Comparison of ENCODE assay signal across 13 cellular contexts in genomic region chr20:43984587-43984986, GRCh38.
"Had no signal": no experiment of that assay in that cellular context is flagged by ENCODE, and none has a peak within 500 bp of the region (broad histone marks: within the 10 kb centered on the region; RNA-seq: fewer than 3 reads in every experiment).

No MANE protein-coding gene starts in this region.

- H3K27ac ChIP-seq: breast epithelium, uterus had no signal

- H3K27ac Mint-ChIP-seq: activated CD4-positive, alpha-beta memory T cell treated with anti-CD3 and anti-CD28 coated beads for 36 hours had no signal

- H3K9me3 ChIP-seq: breast epithelium, uterus had no signal

- H3K27me3 ChIP-seq: breast epithelium, uterus had no signal

- H3K4me2 ChIP-seq: smooth muscle cell had no signal

- ATAC-seq: left cardiac atrium, right cardiac atrium had no signal

- DNase-seq: activated CD4-positive, alpha-beta memory T cell treated with anti-CD3 and anti-CD28 coated beads for 36 hours; activated T-cell treated with anti-CD3 and anti-CD28 coated beads, Interleukin-2, amount 50 U/mL, for 4 hours; aorta; effector CD8-positive, alpha-beta T cell; erythroblast; hippocampal formation; left cardiac atrium; posterior cingulate gyrus; right cardiac atrium; stimulated activated naive CD4-positive, alpha-beta T cell treated with Interleukin-2 at 50 U/mL for 16 hours; uterus had no signal

- H3K4me3 ChIP-seq: breast epithelium, smooth muscle cell, uterus had no signal

- H3K4me3 Mint-ChIP-seq: activated CD4-positive, alpha-beta memory T cell treated with anti-CD3 and anti-CD28 coated beads for 36 hours; activated T-cell treated with anti-CD3 and anti-CD28 coated beads, Interleukin-2, amount 50 U/mL, for 4 hours had no signal

- H3K36me3 Mint-ChIP-seq: activated CD4-positive, alpha-beta memory T cell treated with anti-CD3 and anti-CD28 coated beads for 36 hours had no signal

- H3K36me3 ChIP-seq: breast epithelium, uterus had no signal

- H3K9me3 Mint-ChIP-seq: activated CD4-positive, alpha-beta memory T cell treated with anti-CD3 and anti-CD28 coated beads for 36 hours; activated T-cell treated with anti-CD3 and anti-CD28 coated beads, Interleukin-2, amount 50 U/mL, for 4 hours had no signal

- H3K4me1 ChIP-seq: breast epithelium, uterus had no signal
